Comparison of ENCODE assay signal across 1 cellular context in the genomic region with DNA sequence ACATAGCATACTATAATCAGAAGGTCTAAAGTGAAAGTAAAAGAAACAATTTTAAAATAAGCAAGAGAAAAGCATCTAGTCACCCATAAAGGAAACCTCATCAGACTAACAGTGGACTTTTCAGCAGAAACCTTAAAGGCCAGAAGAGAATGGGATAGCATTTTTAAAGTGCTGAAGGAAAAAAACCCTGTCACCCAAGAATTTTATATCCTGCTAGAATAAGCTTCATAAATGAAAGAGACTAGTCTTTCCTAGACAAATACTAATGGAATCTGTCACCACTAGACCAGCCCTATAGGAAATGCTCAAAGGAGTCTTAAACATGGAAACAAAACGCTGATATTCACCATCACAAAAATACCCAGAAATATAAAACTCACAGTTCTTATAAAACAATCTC.
TF ChIP-seq lines count a peak whose summit lies in the region.

No MANE protein-coding gene starts in this region.

TF ChIP-seq in WTC11, 78 proteins besides CTCF, POLR2A, EP300 and RAD21 (continued from another document):
- TF ChIP-seq NFYB (CRISPR knock-in tag; conservative IDR thresholded peaks at IDR 0.05; ENCODE audit: low read depth) (no peak), ATF6 (CRISPR knock-in tag; IDR thresholded peaks at IDR 0.05) (no peak), E2F4 (CRISPR knock-in tag; IDR thresholded peaks at IDR 0.05; ENCODE audit: borderline replicate concordance, low read depth) (no peak), FOXK1 (CRISPR knock-in tag; IDR thresholded peaks at IDR 0.05) (no peak), PRDM15 (CRISPR knock-in tag; IDR thresholded peaks at IDR 0.05) (no peak), NR1H2 (CRISPR knock-in tag; IDR thresholded peaks at IDR 0.05) (no peak)
- TF ChIP-seq, protein P1, sequence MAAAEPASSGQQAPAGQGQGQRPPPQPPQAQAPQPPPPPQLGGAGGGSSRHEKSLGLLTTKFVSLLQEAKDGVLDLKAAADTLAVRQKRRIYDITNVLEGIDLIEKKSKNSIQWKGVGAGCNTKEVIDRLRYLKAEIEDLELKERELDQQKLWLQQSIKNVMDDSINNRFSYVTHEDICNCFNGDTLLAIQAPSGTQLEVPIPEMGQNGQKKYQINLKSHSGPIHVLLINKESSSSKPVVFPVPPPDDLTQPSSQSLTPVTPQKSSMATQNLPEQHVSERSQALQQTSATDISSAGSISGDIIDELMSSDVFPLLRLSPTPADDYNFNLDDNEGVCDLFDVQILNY (CRISPR knock-in tag; IDR thresholded peaks at IDR 0.05): no peak
- TF ChIP-seq, protein P2, sequence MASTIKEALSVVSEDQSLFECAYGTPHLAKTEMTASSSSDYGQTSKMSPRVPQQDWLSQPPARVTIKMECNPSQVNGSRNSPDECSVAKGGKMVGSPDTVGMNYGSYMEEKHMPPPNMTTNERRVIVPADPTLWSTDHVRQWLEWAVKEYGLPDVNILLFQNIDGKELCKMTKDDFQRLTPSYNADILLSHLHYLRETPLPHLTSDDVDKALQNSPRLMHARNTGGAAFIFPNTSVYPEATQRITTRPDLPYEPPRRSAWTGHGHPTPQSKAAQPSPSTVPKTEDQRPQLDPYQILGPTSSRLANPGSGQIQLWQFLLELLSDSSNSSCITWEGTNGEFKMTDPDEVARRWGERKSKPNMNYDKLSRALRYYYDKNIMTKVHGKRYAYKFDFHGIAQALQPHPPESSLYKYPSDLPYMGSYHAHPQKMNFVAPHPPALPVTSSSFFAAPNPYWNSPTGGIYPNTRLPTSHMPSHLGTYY (CRISPR knock-in tag; IDR thresholded peaks at IDR 0.05): no peak
